Comparison of ENCODE assay signal across 1 cellular context in genomic region chr15:83053151-83053550, GRCh38.
TF ChIP-seq lines count a peak whose summit lies in the region.

No MANE protein-coding gene starts in this region.

TF ChIP-seq in GM12878, 131 proteins besides CTCF, POLR2A, EP300 and RAD21 (continued from another document):
- TF ChIP-seq MEF2B (IDR thresholded peaks at IDR 0.05; ENCODE audit: partially characterized antibody, poor library complexity, severe bottlenecking) (no peak), KDM1A (IDR thresholded peaks at IDR 0.05; ENCODE audit: borderline replicate concordance) (no peak), TBL1XR1 (IDR thresholded peaks at IDR 0.05; ENCODE audit: low read depth, low read length) (no peak), ZNF592 (IDR thresholded peaks at IDR 0.05) (no peak), BACH1 (IDR thresholded peaks at IDR 0.05; ENCODE audit: borderline replicate concordance) (no peak), NR2C2 (IDR thresholded peaks at IDR 0.05; ENCODE audit: borderline replicate concordance, control insufficient read depth, insufficient read length, low read depth) (no peak), ZSCAN29 (IDR thresholded peaks at IDR 0.05) (no peak), FOS (IDR thresholded peaks at IDR 0.05; ENCODE audit: borderline replicate concordance, extremely low read depth, insufficient read length) (no peak), E2F8 (IDR thresholded peaks at IDR 0.05; ENCODE audit: low read depth, partially characterized antibody) (no peak), MYB (IDR thresholded peaks at IDR 0.05; ENCODE audit: borderline replicate concordance, low read depth, low read length) (no peak), IKZF1 (conservative IDR thresholded peaks at IDR 0.05) (no peak), HDAC6 (IDR thresholded peaks at IDR 0.05; ENCODE audit: unreplicated experiment) (no peak), ZZZ3 (IDR thresholded peaks at IDR 0.05; ENCODE audit: control insufficient read depth, insufficient read length, low read depth) (no peak), NR2C1 (IDR thresholded peaks at IDR 0.05) (no peak), CREM (IDR thresholded peaks at IDR 0.05; ENCODE audit: low read depth) (no peak), EED (IDR thresholded peaks at IDR 0.05; ENCODE audit: low read depth) (no peak), FOXM1 (IDR thresholded peaks at IDR 0.05; ENCODE audit: low read depth, low read length) (no peak)
- TF ChIP-seq, protein P1, sequence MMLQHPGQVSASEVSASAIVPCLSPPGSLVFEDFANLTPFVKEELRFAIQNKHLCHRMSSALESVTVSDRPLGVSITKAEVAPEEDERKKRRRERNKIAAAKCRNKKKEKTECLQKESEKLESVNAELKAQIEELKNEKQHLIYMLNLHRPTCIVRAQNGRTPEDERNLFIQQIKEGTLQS (IDR thresholded peaks at IDR 0.05; ENCODE audit: borderline replicate concordance, extremely low read depth, low read depth, low read length) = no peak
- TF ChIP-seq, protein P2, sequence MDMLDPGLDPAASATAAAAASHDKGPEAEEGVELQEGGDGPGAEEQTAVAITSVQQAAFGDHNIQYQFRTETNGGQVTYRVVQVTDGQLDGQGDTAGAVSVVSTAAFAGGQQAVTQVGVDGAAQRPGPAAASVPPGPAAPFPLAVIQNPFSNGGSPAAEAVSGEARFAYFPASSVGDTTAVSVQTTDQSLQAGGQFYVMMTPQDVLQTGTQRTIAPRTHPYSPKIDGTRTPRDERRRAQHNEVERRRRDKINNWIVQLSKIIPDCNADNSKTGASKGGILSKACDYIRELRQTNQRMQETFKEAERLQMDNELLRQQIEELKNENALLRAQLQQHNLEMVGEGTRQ (IDR thresholded peaks at IDR 0.05; ENCODE audit: borderline replicate concordance, low read depth, low read length) = no peak
